Comparison of ENCODE assay signal across 11 cellular contexts in the genomic region with DNA sequence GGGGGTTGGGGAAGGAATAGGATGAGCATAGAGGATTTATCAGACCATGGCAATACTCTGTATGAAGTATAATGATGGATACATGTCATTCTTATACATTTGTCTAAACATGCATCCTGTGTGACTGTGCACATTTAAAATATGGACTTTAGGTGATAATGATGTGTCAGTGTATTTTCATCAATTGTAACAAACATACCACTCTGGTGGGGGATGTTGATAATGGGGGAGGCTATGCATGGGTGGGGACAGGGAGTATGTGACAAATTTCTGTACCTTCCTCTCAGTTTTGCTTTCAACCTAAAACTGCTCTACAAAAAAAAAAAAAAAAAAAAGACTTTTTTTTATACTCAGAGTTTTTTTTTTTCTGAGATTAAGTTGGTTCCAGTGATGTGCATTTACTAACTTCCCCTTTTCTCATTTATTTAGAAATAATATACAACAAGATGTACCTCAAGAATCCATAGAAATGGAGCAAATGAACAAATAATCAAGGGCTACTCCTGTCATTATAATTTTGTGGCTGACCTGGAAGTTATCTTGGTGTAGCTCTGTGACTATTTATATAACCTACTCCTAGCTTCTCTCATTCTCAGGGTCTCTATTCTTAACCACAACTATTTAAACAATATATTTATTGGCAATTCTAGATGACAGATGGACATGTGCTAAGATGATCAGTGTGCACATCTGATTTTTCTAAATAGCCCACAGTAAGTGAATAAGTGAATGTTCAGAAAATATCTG.
DNase-seq lines count a peak whose midpoint lies in the region; ATAC-seq, FAIRE-seq and TF ChIP-seq lines count a peak whose summit lies in the region.
"Had no signal": no experiment of that assay in that cellular context is flagged by ENCODE, and none has a peak within 500 bp of the region (broad histone marks: within the 10 kb centered on the region; RNA-seq: fewer than 3 reads in every experiment).

No MANE protein-coding gene starts in this region.

- H3K4me3 ChIP-seq in coronary artery: no peak overlapping the region

- no peak for TF ChIP-seq CTCF in coronary artery (IDR thresholded peaks at IDR 0.05)

- no peak overlapping the region for H3K27ac ChIP-seq in coronary artery

- FAIRE-seq in urothelium cell line (lab: Jason Lieb, UNC): no peak

- ATAC-seq in GM18909 (IDR thresholded peaks at IDR 0.05; ENCODE audit: poor library complexity, unreplicated experiment): peak; percentile 84
- peak; percentile 96 for ATAC-seq in HG02610 (IDR thresholded peaks at IDR 0.05; ENCODE audit: unreplicated experiment)
- ATAC-seq in HG03442 (IDR thresholded peaks at IDR 0.05; ENCODE audit: unreplicated experiment): peak; percentile 83

- DNase-seq in AML-193 (lab: John Stamatoyannopoulos, UW): peak; percentile 10 to 25
- DNase-seq in cortex of kidney (lab: John Stamatoyannopoulos, UW): no peak
- no peak for DNase-seq in glomerular visceral epithelial cell (ENCODE audit: extremely low spot score)
- no peak for DNase-seq in coronary artery (ENCODE audit: low spot score)
- no peak for DNase-seq in urothelium cell line (ENCODE audit: low spot score)
- DNase-seq: activated CD4-positive, alpha-beta T cell treated with anti-CD3 and anti-CD28 coated beads, Interleukin-2, amount 50 U/mL, for 48 hours; NCI-H1930; SIG-M5 had no signal

Comparison
In these comparisons a context has a peak if more than half of its experiments do, and no peak if none do; other contexts are left out.
1. DNase-seq: peak in AML-193 (2 of 2); none in cortex of kidney (single experiment), glomerular visceral epithelial cell (single experiment), coronary artery (single experiment) and urothelium cell line (single experiment).
2. Peak in every context shown above with its lines, with median percentiles within 50 percentile points of each other: ATAC-seq.